In the genomic region with DNA sequence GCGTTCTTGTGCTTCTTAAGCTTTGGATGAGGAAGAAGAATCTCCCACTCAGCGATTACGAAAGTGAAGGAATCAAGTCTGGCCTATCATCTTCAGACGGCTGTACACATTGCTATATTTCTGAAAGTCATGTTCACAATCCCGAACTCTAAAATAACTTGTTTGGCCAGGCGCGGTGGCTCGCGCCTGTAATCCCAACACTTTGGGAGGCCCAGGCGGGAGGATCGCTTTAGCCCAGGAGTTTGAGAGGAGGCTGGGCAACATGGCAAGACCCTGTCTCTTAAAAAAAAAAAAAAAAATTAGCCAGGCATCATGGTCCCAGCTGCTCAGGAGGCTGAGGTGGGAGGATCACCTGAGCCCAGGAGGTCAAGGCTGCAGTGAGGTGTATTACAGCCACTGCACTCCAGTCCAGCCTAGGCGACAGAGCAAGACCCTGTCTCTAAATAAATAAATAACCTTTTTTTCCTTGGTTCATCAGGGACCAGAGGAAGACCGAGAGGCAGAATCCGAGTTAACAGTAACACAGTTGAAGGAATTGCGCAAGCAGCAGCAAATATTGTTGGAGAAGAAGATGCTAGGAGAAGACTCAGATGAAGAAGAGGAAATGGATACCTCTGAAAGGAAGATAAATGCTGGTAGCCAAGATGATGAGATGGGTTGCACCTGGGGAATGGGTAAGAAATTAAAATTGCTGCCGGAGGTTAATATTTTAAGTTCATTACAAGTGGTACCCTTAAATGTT, we compare ENCODE assay signal across 8 cellular contexts. TPM values are rescaled to one million over a fixed set of nuclear protein-coding genes. Genes with fewer than 3 reads are reported as not detected.
DNase-seq lines count a peak whose midpoint lies in the region; ATAC-seq and TF ChIP-seq lines count a peak whose summit lies in the region.

No MANE protein-coding gene starts in this region.

- no peak for TF ChIP-seq EP300 in stomach (IDR thresholded peaks at IDR 0.05)

- no peaks in the 10 kb centered on the region for H3K27me3 ChIP-seq in stomach

- H3K36me3 Mint-ChIP-seq in T-helper 1 cell treated with Interleukin-12 subunit alpha and Interleukin-12 subunit beta and Interleukin-4 antibody, amounts not matched to agents 30 μg/mL and 1 μg/mL, for 36 hours (ENCODE audit: low read depth) = peaks cover 47% of the 10 kb centered on the region
- peaks cover 39% of the 10 kb centered on the region for H3K36me3 Mint-ChIP-seq in activated CD8-positive, alpha-beta T cell treated with anti-CD3 and anti-CD28 coated beads, Interleukin-2, amount 10 ng/mL, durations not matched to agents 7 days and 5 days (ENCODE audit: low read depth)

- WGBS in stomach, 5 donors = 82 to 89% (median 85%) methylated on average over 16 of the region's 16 CpGs

- H3K27ac Mint-ChIP-seq in T-helper 1 cell treated with Interleukin-12 subunit alpha and Interleukin-12 subunit beta and Interleukin-4 antibody, amounts not matched to agents 30 μg/mL and 1 μg/mL, for 36 hours = peak overlapping the region; percentile 99
- H3K27ac Mint-ChIP-seq in activated CD8-positive, alpha-beta T cell treated with anti-CD3 and anti-CD28 coated beads, Interleukin-2, amount 10 ng/mL, durations not matched to agents 7 days and 5 days = peak overlapping the region; percentile 100

- no peaks in the 10 kb centered on the region for H3K27me3 Mint-ChIP-seq in T-helper 1 cell treated with Interleukin-12 subunit alpha and Interleukin-12 subunit beta and Interleukin-4 antibody, amounts not matched to agents 30 μg/mL and 1 μg/mL, for 36 hours (ENCODE audit: low read depth)
- H3K27me3 Mint-ChIP-seq in activated CD8-positive, alpha-beta T cell treated with anti-CD3 and anti-CD28 coated beads, Interleukin-2, amount 10 ng/mL, durations not matched to agents 7 days and 5 days (ENCODE audit: low read depth) = no peaks in the 10 kb centered on the region

- intact Hi-C loops in stomach (cut with DNase I; ENCODE audit: low total_unique reads) (no loop called here), head of caudate nucleus (cut with DNase I) (no loop called here)

- H3K4me1 Mint-ChIP-seq in T-helper 1 cell treated with Interleukin-12 subunit alpha and Interleukin-12 subunit beta and Interleukin-4 antibody, amounts not matched to agents 30 μg/mL and 1 μg/mL, for 36 hours (ENCODE audit: low read depth) = peaks cover 31% of the 10 kb centered on the region
- H3K4me1 Mint-ChIP-seq in activated CD8-positive, alpha-beta T cell treated with anti-CD3 and anti-CD28 coated beads, Interleukin-2, amount 10 ng/mL, durations not matched to agents 7 days and 5 days (ENCODE audit: low read depth) = peaks cover 41% of the 10 kb centered on the region

- H3K4me1 ChIP-seq in stomach = peaks cover 17 to 54% (median 37%) of the 10 kb centered on the region in 4 donors

- CTCF ChIA-PET in activated CD8-positive, alpha-beta T cell treated with anti-CD3 and anti-CD28 coated beads, Interleukin-2, amount 10 ng/mL, durations not matched to agents 7 days and 5 days (lab: Charles Lee) = interaction anchor here (1.4 to 3.3 kb wide), 4 partner anchors 18 to 47 kb away, joined by 3 to 30 read pairs (median 15); no protein-coding TSS in a partner anchor

- H3K36me3 ChIP-seq in stomach = peaks cover 35 to 57% (median 55%) of the 10 kb centered on the region in 4 donors

- no peak for TF ChIP-seq CTCF in stomach (IDR thresholded peaks at IDR 0.05)

- peak overlapping the region; percentile 64 for H3K4me3 ChIP-seq in iPS-18c (ENCODE audit: insufficient read depth, low read depth, low read length)
- peak overlapping the region; percentile 66 to 99 (median 91) for H3K4me3 ChIP-seq in stomach

- POLR2A ChIA-PET in activated CD8-positive, alpha-beta T cell treated with anti-CD3 and anti-CD28 coated beads, Interleukin-2, amount 10 ng/mL, durations not matched to agents 7 days and 5 days (lab: Charles Lee) = interaction anchor here (0.8 to 1.9 kb wide), 4 partner anchors 18 to 81 kb away, joined by 3 to 5 read pairs (median 4); a partner anchor contains a TSS

- peak overlapping the region in 2 of 5 donors; percentile 94 for H3K27ac ChIP-seq in stomach

- H3K9me3 ChIP-seq in iPS-18c (ENCODE audit: control insufficient read depth, insufficient read depth, low read length) (no peaks in the 10 kb centered on the region), stomach (no peaks in the 10 kb centered on the region)

- ATAC-seq in activated CD8-positive, alpha-beta T cell treated with anti-CD3 and anti-CD28 coated beads, Interleukin-2, amount 10 ng/mL, durations not matched to agents 7 days and 5 days = no peak

- no peak for TF ChIP-seq POLR2A in stomach (IDR thresholded peaks at IDR 0.05)

- DNase-seq in T-helper 1 cell = no peak
- no peak for DNase-seq in activated CD8-positive, alpha-beta T cell treated with anti-CD3 and anti-CD28 coated beads, Interleukin-2, amount 10 ng/mL, durations not matched to agents 7 days and 5 days
- DNase-seq in stomach = no peak
- no peak for DNase-seq in head of caudate nucleus
- DNase-seq in hypothalamus (lab: John Stamatoyannopoulos, UW) = no peak
- no peak for DNase-seq in NCI-H1048 (lab: John Stamatoyannopoulos, UW)

- H3K4me3 Mint-ChIP-seq in T-helper 1 cell treated with Interleukin-12 subunit alpha and Interleukin-12 subunit beta and Interleukin-4 antibody, amounts not matched to agents 30 μg/mL and 1 μg/mL, for 36 hours = peak overlapping the region; percentile 99
- H3K4me3 Mint-ChIP-seq in activated CD8-positive, alpha-beta T cell treated with anti-CD3 and anti-CD28 coated beads, Interleukin-2, amount 10 ng/mL, durations not matched to agents 7 days and 5 days = peak overlapping the region; percentile 99

- no peaks in the 10 kb centered on the region for H3K9me3 Mint-ChIP-seq in T-helper 1 cell treated with Interleukin-12 subunit alpha and Interleukin-12 subunit beta and Interleukin-4 antibody, amounts not matched to agents 30 μg/mL and 1 μg/mL, for 36 hours
- H3K9me3 Mint-ChIP-seq in activated CD8-positive, alpha-beta T cell treated with anti-CD3 and anti-CD28 coated beads, Interleukin-2, amount 10 ng/mL, durations not matched to agents 7 days and 5 days (ENCODE audit: insufficient read depth) = no peaks in the 10 kb centered on the region

RNA-seq across cellular contexts. Expression of a gene that starts 1.1 kb away (rescaled TPM):
- total RNA-seq in activated CD8-positive, alpha-beta T cell treated with anti-CD3 and anti-CD28 coated beads, Interleukin-2, amount 10 ng/mL, durations not matched to agents 7 days and 5 days = 10 to 100 TPM; 24.2 to 25.2 TPM
- total RNA-seq in stomach = 10 to 100 TPM; 25.7 to 58.9 (median 30.6) TPM
- polyA plus RNA-seq in stomach = 10 to 100 TPM; 11.2 to 12.2 (median 11.9) TPM

RNA-seq across cellular contexts. Expression of a gene that starts 1.4 kb away (rescaled TPM):
- total RNA-seq in activated CD8-positive, alpha-beta T cell treated with anti-CD3 and anti-CD28 coated beads, Interleukin-2, amount 10 ng/mL, durations not matched to agents 7 days and 5 days = 10 to 100 TPM; 30.1 to 30.8 TPM
- 10 to 100 TPM; 18.2 to 50.9 (median 29.6) TPM for total RNA-seq in stomach
- polyA plus RNA-seq in stomach = 10 to 100 TPM; 10.1 to 22.0 (median 13.2) TPM

RNA-seq across cellular contexts. Expression of a gene that starts 35.9 kb away (rescaled TPM):
- 10 to 100 TPM; 39.7 to 41.4 TPM for total RNA-seq in activated CD8-positive, alpha-beta T cell treated with anti-CD3 and anti-CD28 coated beads, Interleukin-2, amount 10 ng/mL, durations not matched to agents 7 days and 5 days
- total RNA-seq in stomach = 10 to 100 TPM; 10.1 to 68.7 (median 33.0) TPM
- polyA plus RNA-seq in stomach = 10 to 100 TPM; 20.6 to 31.6 (median 28.2) TPM

RNA-seq across cellular contexts. Expression of a gene that starts 36.0 kb away (rescaled TPM):
- 1 to 10 TPM; 1.5 to 1.6 TPM for total RNA-seq in activated CD8-positive, alpha-beta T cell treated with anti-CD3 and anti-CD28 coated beads, Interleukin-2, amount 10 ng/mL, durations not matched to agents 7 days and 5 days
- total RNA-seq in stomach = 1 to 10 TPM in 4 of 5 donors, under 1 TPM in 1; 0.87 to 3.1 (median 1.8) TPM
- 1 to 10 TPM; 1.7 to 2.4 (median 2.1) TPM for polyA plus RNA-seq in stomach
